Comparison of ENCODE assay signal across 16 cellular contexts in genomic region chr4:101285985-101286384, GRCh38.
DNase-seq lines count a peak whose midpoint lies in the region; ATAC-seq and TF ChIP-seq lines count a peak whose summit lies in the region.
"Had no signal": no experiment of that assay in that cellular context is flagged by ENCODE, and none has a peak within 500 bp of the region (broad histone marks: within the 10 kb centered on the region; RNA-seq: fewer than 3 reads in every experiment).

No MANE protein-coding gene starts in this region.

- H3K27ac ChIP-seq in A673 (ENCODE audit: low read depth, low read length, poor library complexity, severe bottlenecking) (peak overlapping the region; percentile 40), suprapubic skin (peak overlapping the region; percentile 60)
- H3K27ac ChIP-seq: KMS-11 had no signal

- POLR2A ChIA-PET in A673 (lab: Charles Lee; ENCODE audit: low non-redundant PET): no interaction called here

- no peak for TF ChIP-seq POLR2A in suprapubic skin (IDR thresholded peaks at IDR 0.05)

- no peak for TF ChIP-seq EP300 in suprapubic skin (IDR thresholded peaks at IDR 0.05)

- intact Hi-C loops in A673 (cut with micrococcal nuclease; ENCODE audit: unreplicated experiment): no loop called here

- CTCF ChIA-PET in A673 (lab: Charles Lee): no interaction called here

- no TSS peak for BruUV-seq in A673 (replicated peaks; lab: Mats Ljungman, UMichigan)

- no peak for TF ChIP-seq CTCF in A673 (conservative IDR thresholded peaks at IDR 0.05; ENCODE audit: low read depth, low read length)
- TF ChIP-seq CTCF in suprapubic skin (IDR thresholded peaks at IDR 0.05): no peak

- in situ Hi-C loops in G401 (cut with HindIII; ENCODE audit: low sequenced_read_pairs): no loop called here

- no peak overlapping the region for H3K4me3 ChIP-seq in A673 (ENCODE audit: low read depth, low read length, poor library complexity, severe bottlenecking)
- H3K4me3 ChIP-seq in suprapubic skin: no peak overlapping the region
- H3K4me3 ChIP-seq: Peyer's patch had no signal

- H3K27me3 ChIP-seq in A673 (replicated peaks; ENCODE audit: insufficient read depth, low read depth, low read length, poor library complexity) (no peaks in the 10 kb centered on the region), suprapubic skin (no peaks in the 10 kb centered on the region)
- H3K27me3 ChIP-seq: Peyer's patch had no signal

- ATAC-seq in GM19463 (IDR thresholded peaks at IDR 0.05; ENCODE audit: unreplicated experiment): no peak
- ATAC-seq in GM21423 (IDR thresholded peaks at IDR 0.05; ENCODE audit: unreplicated experiment): no peak
- ATAC-seq in GM21526 (IDR thresholded peaks at IDR 0.05; ENCODE audit: low FRiP score, unreplicated experiment): no peak
- ATAC-seq: SK-N-SH treated with all-trans-retinoic acid at 6 μM for 48 hours had no signal

- DNase-seq in A673 (ENCODE audit: low spot score) (no peak), G401 (ENCODE audit: low spot score) (peak; percentile 60), cerebellar cortex (ENCODE audit: low spot score) (peak; percentile 50), suprapubic skin (ENCODE audit: low spot score in 2 of 2) (no peak)
- DNase-seq: AML-193; NCI-H1105; NCI-H2029 treated with DMSO at 0.1 percent for 48 hours; NCI-H345; NCI-H774; NK-92 treated with Interleukin-12 subunit alpha and Interleukin-12 subunit beta, amount 100 ng/mL, for 24 hours; Peyer's patch had no signal

- WGBS in suprapubic skin: 87% methylated on average over 4 of the region's 4 CpGs

- H3K36me3 ChIP-seq in A673 (ENCODE audit: insufficient read depth, low read length, poor library complexity, severe bottlenecking) (no peaks in the 10 kb centered on the region), suprapubic skin (no peaks in the 10 kb centered on the region)
- H3K36me3 ChIP-seq: Peyer's patch had no signal

- peaks cover 98% of the 10 kb centered on the region for H3K4me1 ChIP-seq in A673 (ENCODE audit: insufficient read depth, low read length, poor library complexity, severe bottlenecking)
- H3K4me1 ChIP-seq in suprapubic skin: peaks cover 73% of the 10 kb centered on the region

- H3K9me3 ChIP-seq in A673 (ENCODE audit: low read depth, low read length, poor library complexity, severe bottlenecking): no peaks in the 10 kb centered on the region
- H3K9me3 ChIP-seq in suprapubic skin: no peaks in the 10 kb centered on the region
- H3K9me3 ChIP-seq: Peyer's patch had no signal

Comparison
In these comparisons a context has a peak if more than half of its experiments do, and no peak if none do; other contexts are left out.
1. DNase-seq: peak in G401 (single experiment) and cerebellar cortex (single experiment); none in A673 (single experiment) and suprapubic skin (0 of 2).